In the genomic region with DNA sequence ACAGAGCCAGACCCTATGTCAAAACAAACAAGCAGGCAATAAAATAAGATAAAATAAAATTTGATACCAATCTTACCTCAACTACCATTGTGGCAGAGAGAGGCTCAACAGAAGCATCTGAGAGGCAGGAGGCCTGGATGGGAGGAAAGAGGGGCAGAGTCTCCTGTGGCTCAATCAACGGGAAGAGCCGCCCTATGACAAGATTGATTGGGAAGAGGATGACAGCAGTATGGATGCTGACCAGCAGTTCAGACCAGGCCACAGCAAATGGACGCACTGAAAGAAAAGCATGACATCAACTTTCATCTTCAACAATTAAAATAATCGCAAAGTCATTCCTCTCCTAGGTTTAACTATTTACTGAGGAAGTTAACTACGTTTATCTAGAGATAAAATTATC, we compare ENCODE assay signal across 24 cellular contexts. TPM values are rescaled to one million over a fixed set of nuclear protein-coding genes. Genes with fewer than 3 reads are reported as not detected.
"Had no signal": no experiment of that assay in that cellular context is flagged by ENCODE, and none has a peak within 500 bp of the region (broad histone marks: within the 10 kb centered on the region; RNA-seq: fewer than 3 reads in every experiment).

No MANE protein-coding gene starts in this region.

- H3K27ac ChIP-seq: HL-60, SJSA1, SK-N-MC had no signal

- H3K36me3 ChIP-seq: MG63, SJSA1 had no signal

- H3K4me3 ChIP-seq: MG63, SJSA1, SK-N-MC had no signal

- H3K27me3 ChIP-seq: MG63, SJSA1 had no signal

- H3K4me1 ChIP-seq: SJSA1 had no signal

- FAIRE-seq: HTR-8/SVneo, RCC 7860 had no signal

- H3K9me3 ChIP-seq: MG63, SJSA1 had no signal

- DNase-seq: Karpas-422, KG1, MG63, NCI-H1092 treated with DMSO at 0.1 percent for 48 hours, NCI-H1436, NCI-H187, NCI-H2029, NCI-H2081 treated with DMSO at 0.1 percent for 48 hours, NCI-H2171, NCI-H226, NCI-H446, NCI-H510A, NCI-H524 treated with DMSO at 0.1 percent for 48 hours, NCI-H69, NCI-H774, Right ventricle myocardium superior, RPMI8226, SIG-M5, SW 1271 had no signal

RNA-seq across cellular contexts. Expression of gene PKD1L3, which starts 47.4 kb away (rescaled TPM):
- total RNA-seq: SJSA1 had no signal
